ENCODE assay signal across 8 cellular contexts in the genomic region with DNA sequence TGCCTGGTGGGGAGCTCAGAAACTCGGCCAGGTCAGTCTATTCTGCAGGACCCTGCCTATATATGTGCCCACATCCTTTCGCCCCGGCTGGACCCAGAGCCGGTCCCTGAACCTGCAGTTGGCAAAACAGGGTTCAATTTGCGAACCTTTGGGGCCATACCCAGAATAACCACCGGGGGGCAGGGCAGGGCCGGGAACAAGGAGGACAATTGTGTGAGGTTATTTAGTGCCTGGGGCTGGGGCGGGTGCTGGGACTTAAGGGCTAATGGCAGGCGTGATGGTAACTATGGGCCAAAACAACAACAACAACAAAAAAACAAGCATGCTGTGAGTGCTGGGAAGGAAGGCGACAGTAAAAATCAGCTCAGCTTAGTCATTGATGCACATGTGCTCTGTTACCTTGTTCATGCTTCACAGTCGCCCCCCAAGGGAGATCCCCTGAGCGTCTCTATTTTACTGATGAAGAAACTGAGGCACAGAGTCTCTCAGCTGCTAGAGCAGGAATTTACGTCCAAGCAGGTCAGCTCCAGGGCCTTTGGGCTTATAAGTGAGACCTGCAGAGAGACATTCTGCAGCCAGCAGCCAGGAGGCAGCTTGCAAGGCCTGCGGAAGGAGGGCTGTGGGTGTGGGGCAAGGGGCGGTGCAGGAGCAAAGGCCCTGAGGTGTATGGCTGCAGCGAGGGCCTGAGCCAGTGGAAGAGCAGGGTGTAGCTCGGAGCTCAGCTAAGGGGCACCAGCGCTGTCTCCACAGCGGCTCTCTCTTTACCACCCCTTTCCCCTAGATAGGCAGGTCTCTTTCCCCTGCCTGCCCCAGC.
DNase-seq lines count a peak whose midpoint lies in the region; ATAC-seq, FAIRE-seq and TF ChIP-seq lines count a peak whose summit lies in the region.

No MANE protein-coding gene starts in this region.

- no peak overlapping the region for H3K4me3 ChIP-seq in bronchial epithelial cell (ENCODE audit: low read depth, low read length)
- H3K4me3 ChIP-seq in kidney epithelial cell (ENCODE audit: low read depth, low read length): no peak overlapping the region

- ATAC-seq in activated CD4-positive, CD25-positive, alpha-beta regulatory T cell treated with anti-CD3 and anti-CD28 coated beads, Interleukin-2, amount 50 U/mL, for 24 hours: no peak
- ATAC-seq in HG03135 (IDR thresholded peaks at IDR 0.05; ENCODE audit: unreplicated experiment): no peak

- DNase-seq in activated CD4-positive, CD25-positive, alpha-beta regulatory T cell (lab: John Stamatoyannopoulos, UW): peak; percentile 13 to 52 (median 34)
- DNase-seq in NCI-H1092 (lab: John Stamatoyannopoulos, UW): peak; percentile 43
- DNase-seq in UCSD-AML1 (lab: John Stamatoyannopoulos, UW; ENCODE audit: unreplicated experiment): peak; percentile 70
- peak; percentile 28 for DNase-seq in bronchial epithelial cell (ENCODE audit: low read depth)
- DNase-seq in kidney epithelial cell (ENCODE audit: low read depth): no peak
- peak; percentile 65 to 70 for DNase-seq in stimulated activated CD4-positive, alpha-beta T cell treated with anti-CD3 and anti-CD28 coated beads, Interleukin-2, amount 100 ng/mL, for 48 hours

- H3K36me3 ChIP-seq in bronchial epithelial cell (ENCODE audit: control insufficient read depth, insufficient read depth, low read length) (peaks cover 4% of the 10 kb centered on the region), kidney epithelial cell (ENCODE audit: control insufficient read depth, insufficient read depth, low read length) (no peaks in the 10 kb centered on the region)

- TF ChIP-seq CTCF in bronchial epithelial cell (IDR thresholded peaks at IDR 0.05; ENCODE audit: insufficient read depth, low read length, severe bottlenecking): peak; percentile 74
- TF ChIP-seq CTCF in kidney epithelial cell (IDR thresholded peaks at IDR 0.05; ENCODE audit: insufficient read depth, low read length, poor library complexity, severe bottlenecking): peak; percentile 83

- no peaks in the 10 kb centered on the region for H3K27me3 ChIP-seq in bronchial epithelial cell (ENCODE audit: control insufficient read depth, insufficient read depth, low read length)
- H3K27me3 ChIP-seq in kidney epithelial cell (ENCODE audit: control insufficient read depth, insufficient read depth, low read length): no peaks in the 10 kb centered on the region

- peak; percentile 13 for FAIRE-seq in bronchial epithelial cell (lab: Jason Lieb, UNC)
